Comparison of ENCODE assay signal across 12 cellular contexts in genomic region chr11:19281041-19281440, GRCh38. TPM values are rescaled to one million over a fixed set of nuclear protein-coding genes. Genes with fewer than 3 reads are reported as not detected.
DNase-seq lines count a peak whose midpoint lies in the region; ATAC-seq and TF ChIP-seq lines count a peak whose summit lies in the region.
"Had no signal": no experiment of that assay in that cellular context is flagged by ENCODE, and none has a peak within 500 bp of the region (broad histone marks: within the 10 kb centered on the region; RNA-seq: fewer than 3 reads in every experiment).

No MANE protein-coding gene starts in this region.

- WGBS in mesenchymal stem cell: 37% methylated on average over 5 of the region's 5 CpGs

- CTCF ChIA-PET in HEK293 (lab: Yijun Ruan, JAX): interaction anchor here (1.1 to 1.8 kb wide), 3 partner anchors 27 to 272 kb away, joined by 3 to 4 read pairs (median 3); no protein-coding TSS in a partner anchor

- no peaks in the 10 kb centered on the region for H3K36me3 ChIP-seq in HEK293 (ENCODE audit: control insufficient read depth in 2 of 2, insufficient read depth in 1 of 2, low read length in 2 of 2)
- H3K36me3 ChIP-seq in mesenchymal stem cell (ENCODE audit: control insufficient read depth in 1 of 2, insufficient read depth in 2 of 2, low read depth in 1 of 2, low read length in 2 of 2): no peaks in the 10 kb centered on the region
- no peaks in the 10 kb centered on the region for H3K36me3 ChIP-seq in tibial artery
- H3K36me3 ChIP-seq: esophagus squamous epithelium, neutrophil had no signal

- no peaks in the 10 kb centered on the region for H3K9me3 ChIP-seq in HEK293 (ENCODE audit: control insufficient read depth, insufficient read depth, low read depth, low read length)
- no peaks in the 10 kb centered on the region for H3K9me3 ChIP-seq in mesenchymal stem cell (ENCODE audit: control insufficient read depth, low read length)
- no peaks in the 10 kb centered on the region for H3K9me3 ChIP-seq in tibial artery
- H3K9me3 ChIP-seq: esophagus squamous epithelium, neutrophil had no signal

- H2BK12ac ChIP-seq in mesenchymal stem cell (ENCODE audit: low read length in 2 of 2): no peak overlapping the region

- peaks cover 7 to 22% of the 10 kb centered on the region in 2 experiments for H3K27me3 ChIP-seq in mesenchymal stem cell (ENCODE audit: control insufficient read depth in 1 of 2, insufficient read depth in 1 of 2, low read length in 2 of 2)
- H3K27me3 ChIP-seq in tibial artery: peaks cover 0 to 3% of the 10 kb centered on the region in 2 donors
- H3K27me3 ChIP-seq: neutrophil had no signal

- DNase-seq in NCI-H2227 (lab: John Stamatoyannopoulos, UW; ENCODE audit: unreplicated experiment): peak; percentile 34
- DNase-seq in mesenchymal stem cell: peak; percentile 18
- DNase-seq in hippocampal formation (lab: John Stamatoyannopoulos, UW): no peak
- DNase-seq in tibial artery: no peak
- DNase-seq in posterior vena cava (ENCODE audit: low spot score): no peak
- DNase-seq: esophagus squamous epithelium; islet precursor cell; stimulated activated naive CD8-positive, alpha-beta T cell treated with anti-CD3 and anti-CD28 coated beads, Interleukin-15, amount 100 ng/mL, for 72 hours; T-helper 9 cell had no signal

- H3K4me1 ChIP-seq in HEK293 (ENCODE audit: control insufficient read depth, insufficient read depth, low read length) (0 out of 2 replicates have a peak, but pooled peaks cover 3% of the 10 kb centered on the region), mesenchymal stem cell (ENCODE audit: control insufficient read depth, insufficient read depth, low read depth, low read length) (peaks cover 2% of the 10 kb centered on the region), tibial artery (no peaks in the 10 kb centered on the region)

- no peak overlapping the region for H2BK120ac ChIP-seq in mesenchymal stem cell (ENCODE audit: low read depth, low read length)

- no peak overlapping the region for H4K91ac ChIP-seq in mesenchymal stem cell (ENCODE audit: low read length)

- no peak overlapping the region for H3K18ac ChIP-seq in mesenchymal stem cell (ENCODE audit: low read depth in 1 of 2, low read length in 2 of 2)

- no peak overlapping the region for H2AFZ ChIP-seq in mesenchymal stem cell (ENCODE audit: low read depth, low read length)

- H2BK15ac ChIP-seq in mesenchymal stem cell (ENCODE audit: low read depth, poor library complexity, severe bottlenecking): no peak overlapping the region

- H4K8ac ChIP-seq in mesenchymal stem cell (ENCODE audit: low read length): no peak overlapping the region

- no peak overlapping the region for H3K23ac ChIP-seq in mesenchymal stem cell (ENCODE audit: low read length in 2 of 2)

- no peak overlapping the region for H3K9ac ChIP-seq in mesenchymal stem cell (ENCODE audit: low read length)

- POLR2A ChIA-PET in HEK293 (lab: Yijun Ruan, JAX): no interaction called here

- H3K4me3 ChIP-seq in HEK293 (ENCODE audit: low read depth, low read length): no peak overlapping the region
- H3K4me3 ChIP-seq in mesenchymal stem cell (ENCODE audit: insufficient read depth in 1 of 2, low read depth in 1 of 2, low read length in 2 of 2): peak overlapping the region in 1 of 2 experiments; percentile 37
- no peak overlapping the region for H3K4me3 ChIP-seq in tibial artery

- H3K27ac ChIP-seq in HEK293 (ENCODE audit: extremely low read depth, low read depth, low read length): no peak overlapping the region
- no peak overlapping the region for H3K27ac ChIP-seq in mesenchymal stem cell (ENCODE audit: low read length, poor library complexity, severe bottlenecking)
- H3K27ac ChIP-seq in tibial artery: no peak overlapping the region
- H3K27ac ChIP-seq: esophagus squamous epithelium, neutrophil had no signal

- TF ChIP-seq CTCF in HEK293 (tag by site-specific recombination; IDR thresholded peaks at IDR 0.05) (no peak), tibial artery (IDR thresholded peaks at IDR 0.05) (no peak)

- peak; percentile 44 for ATAC-seq in GM18907 (IDR thresholded peaks at IDR 0.05; ENCODE audit: unreplicated experiment)
- ATAC-seq: stimulated activated naive CD8-positive, alpha-beta T cell treated with anti-CD3 and anti-CD28 coated beads, Interleukin-15, amount 100 ng/mL, for 72 hours had no signal

- H3K4me2 ChIP-seq in mesenchymal stem cell (ENCODE audit: low read length, poor library complexity, severe bottlenecking): no peak overlapping the region

- H2BK5ac ChIP-seq in mesenchymal stem cell (ENCODE audit: low read depth, low read length, poor library complexity, severe bottlenecking): no peak overlapping the region

- no peak overlapping the region for H3K4ac ChIP-seq in mesenchymal stem cell (ENCODE audit: low read depth in 1 of 2, low read length in 2 of 2)

- H3K14ac ChIP-seq in mesenchymal stem cell (ENCODE audit: low read length in 2 of 2): no peak overlapping the region

- no peak overlapping the region for H2AK5ac ChIP-seq in mesenchymal stem cell (ENCODE audit: low read length, severe bottlenecking)

- intact Hi-C loops in tibial artery (cut with DNase I; ENCODE audit: low total_unique reads) (no loop called here), posterior vena cava (cut with DNase I) (no loop called here)

- no peaks in the 10 kb centered on the region for H3K79me1 ChIP-seq in mesenchymal stem cell (replicated peaks; ENCODE audit: low read length, poor library complexity, severe bottlenecking)

TF ChIP-seq in HEK293, 187 proteins besides CTCF, POLR2A, EP300 and RAD21:
- TF ChIP-seq ZNF514 (tag by site-specific recombination; IDR thresholded peaks at IDR 0.05): no peak
- TF ChIP-seq ZNF341 (tag by site-specific recombination; IDR thresholded peaks at IDR 0.05; ENCODE audit: low read depth): no peak
- peak; percentile 82 for TF ChIP-seq ZBTB44 (tag by site-specific recombination; IDR thresholded peaks at IDR 0.05)

RNA-seq across cellular contexts. Expression of gene E2F8, which starts 40.3 kb away (rescaled TPM):
- 0.81 TPM for polyA plus RNA-seq in mesenchymal stem cell (2013, experiment 1 of 2)
- polyA plus RNA-seq in mesenchymal stem cell (2013, experiment 2 of 2): 0.84 TPM
- total RNA-seq in posterior vena cava: under 1 TPM in 1 of 2 donors, not detected in 1; 0.19 TPM

Comparison
In these comparisons a context has a peak if more than half of its experiments do, and no peak if none do; other contexts are left out.
1. DNase-seq: peak in NCI-H2227 (single experiment) and mesenchymal stem cell (single experiment); none in hippocampal formation (0 of 2), tibial artery (0 of 2) and posterior vena cava (single experiment).